In genomic region chr14:39173198-39173597, GRCh38 we compare ENCODE assay signal across 19 cellular contexts. TPM values are rescaled to one million over a fixed set of nuclear protein-coding genes. Genes with fewer than 3 reads are reported as not detected.
A peak's percentile ranks its signal among the peaks of the same experiment; 100 is the strongest.
DNase-seq lines count a peak whose midpoint lies in the region; ATAC-seq, FAIRE-seq and TF ChIP-seq lines count a peak whose summit lies in the region.
"Had no signal": no experiment of that assay in that cellular context is flagged by ENCODE, and none has a peak within 500 bp of the region (broad histone marks: within the 10 kb centered on the region; RNA-seq: fewer than 3 reads in every experiment).

No MANE protein-coding gene starts in this region.

- H3K27me3 ChIP-seq in HepG2 (ENCODE audit: control insufficient read depth in 1 of 2, insufficient read depth in 2 of 2, low read length in 2 of 2) (peaks cover 0 to 7% of the 10 kb centered on the region in 2 experiments; a peak in 1 of 5 replicates), right lobe of liver (no peaks in the 10 kb centered on the region), upper lobe of left lung (no peaks in the 10 kb centered on the region)
- H3K27me3 ChIP-seq: brain microvascular endothelial cell, dorsolateral prefrontal cortex had no signal

- TF ChIP-seq CTCF in HepG2 (CRISPR knock-in tag; IDR thresholded peaks at IDR 0.05) (no peak), right lobe of liver (IDR thresholded peaks at IDR 0.05) (no peak), upper lobe of left lung (IDR thresholded peaks at IDR 0.05) (no peak)
- TF ChIP-seq CTCF in activated CD8-positive, alpha-beta T cell treated with anti-CD3 and anti-CD28 coated beads for 36 hours (IDR thresholded peaks at IDR 0.05), result no peak

- CTCF ChIA-PET in HepG2 (lab: Yijun Ruan, JAX; ENCODE audit: low intra/inter-chr PET ratio, low total read pairs), result no interaction called here
- CTCF ChIA-PET in activated CD8-positive, alpha-beta T cell treated with anti-CD3 and anti-CD28 coated beads for 36 hours (lab: Charles Lee), result interaction anchor here (1.0 kb wide), 1 partner anchor 59 kb away, joined by 4 read pairs; no protein-coding TSS in a partner anchor

- no peak overlapping the region for H3K4me2 ChIP-seq in HepG2 (ENCODE audit: low read depth, low read length)

- H3K36me3 Mint-ChIP-seq in activated CD8-positive, alpha-beta T cell treated with anti-CD3 and anti-CD28 coated beads for 36 hours (ENCODE audit: low read depth), result peaks cover 30% of the 10 kb centered on the region
- peaks cover 8 to 16% (median 9%) of the 10 kb centered on the region in 3 donors for H3K36me3 Mint-ChIP-seq in immature natural killer cell

- H3K4me3 ChIP-seq in HepG2 (replicated peaks in 1 of 3; ENCODE audit: insufficient read depth in 1 of 3, low read depth in 2 of 3, low read length in 3 of 3) (no peak overlapping the region), right lobe of liver (no peak overlapping the region), upper lobe of left lung (no peak overlapping the region)

- H3K27ac ChIP-seq in HepG2 (ENCODE audit: extremely low read length, insufficient read depth, low read length) (no peak overlapping the region), right lobe of liver (no peak overlapping the region), upper lobe of left lung (no peak overlapping the region)
- H3K27ac ChIP-seq: brain microvascular endothelial cell had no signal

- no TSS peak for BruUV-seq in HepG2 (replicated peaks; lab: Mats Ljungman, UMichigan)

- DNase-seq in HepG2 (ENCODE audit: low spot score) (no peak), right lobe of liver (no peak), immature natural killer cell (no peak), upper lobe of left lung (no peak), GDM1 (lab: John Stamatoyannopoulos, UW) (no peak), NCI-H187 treated with DMSO at 0.1 percent for 48 hours (lab: John Stamatoyannopoulos, UW) (no peak)
- DNase-seq in activated CD8-positive, alpha-beta T cell treated with anti-CD3 and anti-CD28 coated beads for 36 hours, result no peak
- DNase-seq: activated CD4-positive, CD25-positive, alpha-beta regulatory T cell treated with anti-CD3 and anti-CD28 coated beads, Interleukin-2, amount 50 U/mL, for 72 hours; AML-193; brain microvascular endothelial cell; DMS153; dorsolateral prefrontal cortex; H7; mesenchymal stem cell; NCI-H226; NK-92 treated with Interleukin-12 subunit alpha and Interleukin-12 subunit beta, amount 100 ng/mL, for 24 hours; nucleus accumbens had no signal

- TF ChIP-seq EP300 in HepG2 (IDR thresholded peaks at IDR 0.05; ENCODE audit: low read depth in 2 of 2, low read length in 2 of 2), result no peak
- TF ChIP-seq EP300 in HepG2 (CRISPR knock-in tag; IDR thresholded peaks at IDR 0.05; ENCODE audit: borderline replicate concordance), result no peak
- no peak for TF ChIP-seq EP300 in upper lobe of left lung (IDR thresholded peaks at IDR 0.05)

- no peak for TF ChIP-seq POLR2A in HepG2 (IDR thresholded peaks at IDR 0.05; ENCODE audit: insufficient read depth in 1 of 2, low read depth in 2 of 2, low read length in 2 of 2)
- no peak for TF ChIP-seq POLR2A in right lobe of liver (IDR thresholded peaks at IDR 0.05)
- TF ChIP-seq POLR2A in upper lobe of left lung (IDR thresholded peaks at IDR 0.05), result no peak

- POLR2A ChIA-PET in HepG2 (lab: Yijun Ruan, JAX), result interaction anchor here (0.8 to 5.3 kb wide), 8 partner anchors 8 to 94 kb away, joined by 3 to 285 read pairs (median 4); partner anchors contain the start of genes GEMIN2 and SEC23A
- POLR2A ChIA-PET in activated CD8-positive, alpha-beta T cell treated with anti-CD3 and anti-CD28 coated beads for 36 hours (lab: Charles Lee), result interaction anchor here (1.0 to 1.5 kb wide), 4 partner anchors 12 to 76 kb away, joined by 3 to 5 read pairs (median 3); partner anchors contain the start of gene GEMIN2

- H3K79me2 ChIP-seq in HepG2 (ENCODE audit: insufficient read depth, low read length), result peaks cover 50% of the 10 kb centered on the region

- no peak for TF ChIP-seq RAD21 in HepG2 (CRISPR knock-in tag; IDR thresholded peaks at IDR 0.05)

- no peaks in the 10 kb centered on the region for H3K9me3 ChIP-seq in HepG2 (ENCODE audit: low read length)
- no peaks in the 10 kb centered on the region for H3K9me3 ChIP-seq in right lobe of liver
- H3K9me3 ChIP-seq in upper lobe of left lung, result no peaks in the 10 kb centered on the region

- H3K4me1 ChIP-seq in HepG2 (ENCODE audit: insufficient read depth, low read length) (peaks cover 49% of the 10 kb centered on the region), right lobe of liver (peaks cover 0 to 37% (median 21%) of the 10 kb centered on the region in 4 donors), upper lobe of left lung (peaks cover 20 to 41% (median 27%) of the 10 kb centered on the region in 4 donors)

- in situ Hi-C loops in HepG2 (cut with HindIII; ENCODE audit: extremely low pct_ligation_motif_present, low pct_unique_long_range_greater_than_20kb), result loop anchor here (5.0 kb wide), 1 partner anchor 61 kb away; the partner anchor contains the start of gene GEMIN2

- H3K27me3 Mint-ChIP-seq in activated CD8-positive, alpha-beta T cell treated with anti-CD3 and anti-CD28 coated beads for 36 hours, result no peaks in the 10 kb centered on the region
- H3K27me3 Mint-ChIP-seq in immature natural killer cell (ENCODE audit: low read depth in 3 of 3), result peaks cover 13 to 25% (median 18%) of the 10 kb centered on the region in 3 donors

- H3K4me3 Mint-ChIP-seq in activated CD8-positive, alpha-beta T cell treated with anti-CD3 and anti-CD28 coated beads for 36 hours, result peak overlapping the region; percentile 31
- peak overlapping the region in 4 of 5 donors; percentile 28 to 63 (median 52) for H3K4me3 Mint-ChIP-seq in immature natural killer cell

- peak overlapping the region; percentile 71 for H3K27ac Mint-ChIP-seq in activated CD8-positive, alpha-beta T cell treated with anti-CD3 and anti-CD28 coated beads for 36 hours
- peak overlapping the region in 5 of 6 donors; percentile 30 to 74 (median 55) for H3K27ac Mint-ChIP-seq in immature natural killer cell

- no peak for FAIRE-seq in HepG2 (lab: Jason Lieb, UNC)

- 78% methylated on average over 3 of the region's 3 CpGs for WGBS in HepG2 (ENCODE audit: low lambda C conversion rate)
- 87% methylated on average over 3 of the region's 3 CpGs for WGBS in right lobe of liver (ENCODE audit: insufficient coverage, low coverage, low lambda C conversion rate, missing lambda C conversion rate)
- WGBS in upper lobe of left lung, 2 donors, result 76 to 82% methylated on average over 3 of the region's 3 CpGs

- ATAC-seq in HepG2, result no peak
- no peak for ATAC-seq in right lobe of liver
- no peak for ATAC-seq in activated CD8-positive, alpha-beta T cell treated with anti-CD3 and anti-CD28 coated beads for 36 hours
- no peak for ATAC-seq in upper lobe of left lung (ENCODE audit: low FRiP score in 2 of 2)
- ATAC-seq: esophagus mucosa, sciatic nerve had no signal

- H3K9me3 Mint-ChIP-seq in activated CD8-positive, alpha-beta T cell treated with anti-CD3 and anti-CD28 coated beads for 36 hours, result no peaks in the 10 kb centered on the region
- H3K9me3 Mint-ChIP-seq in immature natural killer cell, result no peaks in the 10 kb centered on the region

- H3K9ac ChIP-seq in HepG2 (ENCODE audit: insufficient read depth, low read depth, low read length), result no peak overlapping the region

- peaks cover 14% of the 10 kb centered on the region for H4K20me1 ChIP-seq in HepG2 (ENCODE audit: insufficient read depth, low read length)

- intact Hi-C loops in HepG2 (cut with micrococcal nuclease; ENCODE audit: unreplicated experiment) (no loop called here), right lobe of liver (cut with DNase I) (loop anchor here in 1 of 2 donors (10.0 kb wide), 1 partner anchor 102 kb away; no protein-coding TSS in a partner anchor)
- intact Hi-C loops in activated CD8-positive, alpha-beta T cell treated with anti-CD3 and anti-CD28 coated beads for 36 hours (cut with micrococcal nuclease), result loop anchor here (5.0 to 10.0 kb wide), 3 partner anchors 61 to 254 kb away; partner anchors contain the start of gene GEMIN2

- peaks cover 35% of the 10 kb centered on the region for H3K4me1 Mint-ChIP-seq in activated CD8-positive, alpha-beta T cell treated with anti-CD3 and anti-CD28 coated beads for 36 hours (ENCODE audit: low read depth)
- peaks cover 59 to 66% of the 10 kb centered on the region in 2 donors for H3K4me1 Mint-ChIP-seq in immature natural killer cell

- no peak overlapping the region for H2AFZ ChIP-seq in HepG2 (ENCODE audit: low read length)

- H3K36me3 ChIP-seq in HepG2 (replicated peaks in 1 of 2; ENCODE audit: control insufficient read depth in 1 of 2, insufficient read depth in 2 of 2, low read length in 2 of 2) (peaks cover 11 to 17% of the 10 kb centered on the region in 2 experiments), right lobe of liver (peaks cover 5 to 20% (median 14%) of the 10 kb centered on the region in 4 donors), upper lobe of left lung (peaks cover 13 to 19% (median 16%) of the 10 kb centered on the region in 4 donors)

RNA-seq across cellular contexts. Expression of gene PNN, which starts 1.9 kb away (rescaled TPM):
- total RNA-seq in HepG2 (2016; rRNA removed; fragmentation: Illumina TruSeq; extraction: Trizol), result 110 and 214 TPM in 2 replicates
- 47.1 and 48.8 TPM in 2 replicates for total RNA-seq in HepG2 (2016; cell fraction: cytosol; rRNA removed; fragmentation: Illumina TruSeq; extraction: Trizol; ENCODE audit: low read depth)
- total RNA-seq in HepG2 (2016; cell fraction: insoluble cytoplasmic fraction; rRNA removed; fragmentation: Illumina TruSeq; extraction: Trizol), result 105 and 215 TPM in 2 replicates
- 22.0 and 26.0 TPM in 2 replicates for total RNA-seq in HepG2 (2016; cell fraction: membrane; rRNA removed; fragmentation: Illumina TruSeq; extraction: Trizol)
- total RNA-seq in HepG2 (2016; cell fraction: nucleus; rRNA removed; fragmentation: Illumina TruSeq; extraction: Trizol), result 407 and 445 TPM in 2 replicates
- polyA plus RNA-seq in HepG2 (2011; rRNA removed), result 58.0 and 58.6 TPM in 2 replicates
- polyA plus RNA-seq in HepG2 (2011; cell fraction: cytosol; rRNA removed), result 22.1 and 29.7 TPM in 2 replicates
- 315 and 430 TPM in 2 replicates for polyA plus RNA-seq in HepG2 (2011; cell fraction: nucleus; rRNA removed)
- polyA plus RNA-seq in HepG2 (2012), result 184 and 252 TPM in 2 replicates
- polyA plus RNA-seq in HepG2 (2016; cell fraction: cytosol; fragmentation: Illumina TruSeq; extraction: Trizol; ENCODE audit: low read depth), result 4.4 and 5.0 TPM in 2 replicates
- 155 and 157 TPM in 2 replicates for polyA plus RNA-seq in HepG2 (2016; cell fraction: insoluble cytoplasmic fraction; fragmentation: Illumina TruSeq; extraction: Trizol; ENCODE audit: low read depth)
- 13.0 and 14.4 TPM in 2 replicates for polyA plus RNA-seq in HepG2 (2016; cell fraction: membrane; fragmentation: Illumina TruSeq; extraction: Trizol; ENCODE audit: low read depth)
- 1,319 and 1,369 TPM in 2 replicates for polyA plus RNA-seq in HepG2 (2016; cell fraction: nucleus; fragmentation: Illumina TruSeq; extraction: Trizol; ENCODE audit: insufficient read depth, low read depth)
- polyA minus RNA-seq in HepG2 (2011; rRNA and poly(A)+ RNA removed; ENCODE audit: low replicate concordance), result 19.2 and 20.9 TPM in 2 replicates
- polyA minus RNA-seq in HepG2 (2011; cell fraction: cytosol; rRNA and poly(A)+ RNA removed), result 15.5 and 21.0 TPM in 2 replicates
- polyA minus RNA-seq in HepG2 (2011; cell fraction: nucleus; rRNA and poly(A)+ RNA removed), result 311 and 317 TPM in 2 replicates
- 10 to 100 TPM; 12.2 to 42.0 (median 23.8) TPM for total RNA-seq in right lobe of liver
- total RNA-seq in activated CD8-positive, alpha-beta T cell treated with anti-CD3 and anti-CD28 coated beads for 36 hours, result 100 to 1,000 TPM; 106 to 107 TPM
- polyA plus RNA-seq in immature natural killer cell, result 10 to 100 TPM in 2 of 3 donors, 1 to 10 TPM in 1; 9.5 to 34.7 (median 17.1) TPM
- total RNA-seq in upper lobe of left lung, result 100 to 1,000 TPM in 1 of 6 donors, 10 to 100 TPM in 5; 24.9 to 177 (median 46.7) TPM

RNA-seq across cellular contexts. Expression of gene TRAPPC6B, which starts 3.1 kb away (rescaled TPM):
- total RNA-seq in HepG2 (2016; rRNA removed; fragmentation: Illumina TruSeq; extraction: Trizol) (51.2 and 77.5 TPM in 2 replicates), right lobe of liver (10 to 100 TPM; 11.4 to 26.9 (median 15.1) TPM), upper lobe of left lung (10 to 100 TPM; 18.5 to 29.1 (median 23.4) TPM)
- 9.2 and 9.8 TPM in 2 replicates for total RNA-seq in HepG2 (2016; cell fraction: cytosol; rRNA removed; fragmentation: Illumina TruSeq; extraction: Trizol; ENCODE audit: low read depth)
- total RNA-seq in HepG2 (2016; cell fraction: insoluble cytoplasmic fraction; rRNA removed; fragmentation: Illumina TruSeq; extraction: Trizol), result 48.6 and 74.0 TPM in 2 replicates
- 22.7 and 27.3 TPM in 2 replicates for total RNA-seq in HepG2 (2016; cell fraction: membrane; rRNA removed; fragmentation: Illumina TruSeq; extraction: Trizol)
- total RNA-seq in HepG2 (2016; cell fraction: nucleus; rRNA removed; fragmentation: Illumina TruSeq; extraction: Trizol), result 47.2 and 50.6 TPM in 2 replicates
- polyA plus RNA-seq in HepG2 (2011; rRNA removed) (29.8 and 34.3 TPM in 2 replicates), immature natural killer cell (10 to 100 TPM; 11.2 to 19.0 (median 13.0) TPM)
- polyA plus RNA-seq in HepG2 (2011; cell fraction: cytosol; rRNA removed), result 19.3 and 27.7 TPM in 2 replicates
- polyA plus RNA-seq in HepG2 (2011; cell fraction: nucleus; rRNA removed), result 37.2 and 38.5 TPM in 2 replicates
- 35.0 and 40.6 TPM in 2 replicates for polyA plus RNA-seq in HepG2 (2012)
- polyA plus RNA-seq in HepG2 (2016; cell fraction: cytosol; fragmentation: Illumina TruSeq; extraction: Trizol; ENCODE audit: low read depth), result 3.4 and 3.5 TPM in 2 replicates
- 65.3 and 70.4 TPM in 2 replicates for polyA plus RNA-seq in HepG2 (2016; cell fraction: insoluble cytoplasmic fraction; fragmentation: Illumina TruSeq; extraction: Trizol; ENCODE audit: low read depth)
- polyA plus RNA-seq in HepG2 (2016; cell fraction: membrane; fragmentation: Illumina TruSeq; extraction: Trizol; ENCODE audit: low read depth), result 13.6 and 13.7 TPM in 2 replicates
- 67.7 and 73.9 TPM in 2 replicates for polyA plus RNA-seq in HepG2 (2016; cell fraction: nucleus; fragmentation: Illumina TruSeq; extraction: Trizol; ENCODE audit: insufficient read depth, low read depth)
- polyA minus RNA-seq in HepG2 (2011; rRNA and poly(A)+ RNA removed; ENCODE audit: low replicate concordance), result 12.1 and 22.6 TPM in 2 replicates
- polyA minus RNA-seq in HepG2 (2011; cell fraction: cytosol; rRNA and poly(A)+ RNA removed), result 23.4 and 31.4 TPM in 2 replicates
- 55.9 and 62.2 TPM in 2 replicates for polyA minus RNA-seq in HepG2 (2011; cell fraction: nucleus; rRNA and poly(A)+ RNA removed)
- 10 to 100 TPM; 15.5 to 19.1 TPM for total RNA-seq in activated CD8-positive, alpha-beta T cell treated with anti-CD3 and anti-CD28 coated beads for 36 hours

RNA-seq across cellular contexts. Expression of gene GEMIN2, which starts 59.1 kb away (rescaled TPM):
- 110 and 160 TPM in 2 replicates for total RNA-seq in HepG2 (2016; rRNA removed; fragmentation: Illumina TruSeq; extraction: Trizol)
- total RNA-seq in HepG2 (2016; cell fraction: cytosol; rRNA removed; fragmentation: Illumina TruSeq; extraction: Trizol; ENCODE audit: low read depth), result 22.5 and 24.2 TPM in 2 replicates
- 118 and 174 TPM in 2 replicates for total RNA-seq in HepG2 (2016; cell fraction: insoluble cytoplasmic fraction; rRNA removed; fragmentation: Illumina TruSeq; extraction: Trizol)
- 29.0 and 39.1 TPM in 2 replicates for total RNA-seq in HepG2 (2016; cell fraction: membrane; rRNA removed; fragmentation: Illumina TruSeq; extraction: Trizol)
- total RNA-seq in HepG2 (2016; cell fraction: nucleus; rRNA removed; fragmentation: Illumina TruSeq; extraction: Trizol), result 61.9 and 71.2 TPM in 2 replicates
- polyA plus RNA-seq in HepG2 (2011; rRNA removed), result 33.8 and 54.8 TPM in 2 replicates
- polyA plus RNA-seq in HepG2 (2011; cell fraction: cytosol; rRNA removed), result 31.5 and 34.6 TPM in 2 replicates
- 39.5 and 46.0 TPM in 2 replicates for polyA plus RNA-seq in HepG2 (2011; cell fraction: nucleus; rRNA removed)
- polyA plus RNA-seq in HepG2 (2012), result 18.1 and 33.2 TPM in 2 replicates
- polyA plus RNA-seq in HepG2 (2016; cell fraction: cytosol; fragmentation: Illumina TruSeq; extraction: Trizol; ENCODE audit: low read depth), result 9.8 and 9.9 TPM in 2 replicates
- polyA plus RNA-seq in HepG2 (2016; cell fraction: insoluble cytoplasmic fraction; fragmentation: Illumina TruSeq; extraction: Trizol; ENCODE audit: low read depth), result 134 and 143 TPM in 2 replicates
- polyA plus RNA-seq in HepG2 (2016; cell fraction: membrane; fragmentation: Illumina TruSeq; extraction: Trizol; ENCODE audit: low read depth), result 15.6 and 17.8 TPM in 2 replicates
- polyA plus RNA-seq in HepG2 (2016; cell fraction: nucleus; fragmentation: Illumina TruSeq; extraction: Trizol; ENCODE audit: insufficient read depth, low read depth), result 90.7 and 93.9 TPM in 2 replicates
- polyA minus RNA-seq in HepG2 (2011; rRNA and poly(A)+ RNA removed; ENCODE audit: low replicate concordance), result 9.5 and 15.9 TPM in 2 replicates
- 14.1 and 16.6 TPM in 2 replicates for polyA minus RNA-seq in HepG2 (2011; cell fraction: cytosol; rRNA and poly(A)+ RNA removed)
- 42.9 and 52.1 TPM in 2 replicates for polyA minus RNA-seq in HepG2 (2011; cell fraction: nucleus; rRNA and poly(A)+ RNA removed)
- total RNA-seq in right lobe of liver, result 1 to 10 TPM; 3.4 to 9.9 (median 6.0) TPM
- total RNA-seq in activated CD8-positive, alpha-beta T cell treated with anti-CD3 and anti-CD28 coated beads for 36 hours, result 10 to 100 TPM; 21.6 to 25.3 TPM
- 10 to 100 TPM in 2 of 3 donors, 1 to 10 TPM in 1; 8.6 to 12.8 (median 10.1) TPM for polyA plus RNA-seq in immature natural killer cell
- total RNA-seq in upper lobe of left lung, result 10 to 100 TPM in 3 of 6 donors, 1 to 10 TPM in 3; 8.1 to 26.1 (median 12.8) TPM
